ENCODE assay signal across 35 cellular contexts in the genomic region with DNA sequence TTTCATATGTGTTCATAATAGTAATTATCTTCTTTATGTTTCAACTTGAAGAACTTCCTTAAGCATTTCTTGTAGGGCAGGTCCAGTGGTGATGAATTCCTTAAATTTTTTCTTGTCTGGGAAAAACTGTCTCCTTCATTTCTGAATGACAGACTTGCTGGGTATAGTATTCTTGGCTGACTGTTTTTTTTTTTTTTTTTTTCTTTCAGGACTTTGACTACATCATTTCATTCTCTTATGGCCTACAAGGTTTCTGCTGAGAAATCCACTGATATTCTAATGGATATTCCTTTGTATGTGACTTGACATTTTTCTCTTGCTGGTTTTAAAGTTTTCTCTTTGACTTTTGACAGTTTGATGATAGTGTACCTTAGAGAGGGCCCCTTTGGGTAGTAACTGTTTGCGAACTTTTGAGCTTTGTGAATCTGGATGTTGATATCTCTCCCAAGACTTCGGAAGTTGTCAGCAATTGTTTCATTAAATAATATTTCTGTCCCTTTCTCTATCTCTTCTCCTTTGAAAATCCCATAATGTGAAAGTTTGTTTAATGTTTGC. TPM values are rescaled to one million over a fixed set of nuclear protein-coding genes. Genes with fewer than 3 reads are reported as not detected.
"Had no signal": no experiment of that assay in that cellular context is flagged by ENCODE, and none has a peak within 500 bp of the region (broad histone marks: within the 10 kb centered on the region; RNA-seq: fewer than 3 reads in every experiment).

No MANE protein-coding gene starts in this region.

- H3K9me3 Mint-ChIP-seq: activated CD4-positive, alpha-beta T cell treated with anti-CD3 and anti-CD28 coated beads, Interleukin-2, amount 10 ng/mL, durations not matched to agents 24 days and 14 days had no signal

- H3K27me3 Mint-ChIP-seq: activated B cell treated with CpG ODN at 0.5 μM for 24 hours; activated CD4-positive, alpha-beta memory T cell treated with anti-CD3 and anti-CD28 coated beads for 36 hours; activated CD4-positive, alpha-beta T cell treated with anti-CD3 and anti-CD28 coated beads, Interleukin-2, amount 10 ng/mL, durations not matched to agents 24 days and 14 days; activated CD8-positive, alpha-beta T cell treated with anti-CD3 and anti-CD28 coated beads for 36 hours; activated naive CD8-positive, alpha-beta T cell treated with anti-CD3 and anti-CD28 coated beads for 36 hours; activated T-helper 17 cell treated with anti-CD3 and anti-CD28 coated beads, Interleukin-2, amount 50 U/mL, for 72 hours; brain had no signal

- H3K27me3 ChIP-seq: adrenal gland, cardiac muscle cell had no signal

- H3K4me3 ChIP-seq: adrenal gland, cardiac muscle cell had no signal

- FAIRE-seq: bronchial epithelial cell, TTC549 had no signal

- H3K4me3 Mint-ChIP-seq: activated B cell treated with CpG ODN at 0.5 μM for 24 hours; activated CD4-positive, alpha-beta memory T cell treated with anti-CD3 and anti-CD28 coated beads for 36 hours; activated CD4-positive, alpha-beta T cell treated with anti-CD3 and anti-CD28 coated beads, Interleukin-2, amount 10 ng/mL, durations not matched to agents 24 days and 14 days; activated CD8-positive, alpha-beta T cell treated with anti-CD3 and anti-CD28 coated beads for 36 hours; activated naive CD4-positive, alpha-beta T cell treated with anti-CD3 and anti-CD28 coated beads for 36 hours; activated naive CD8-positive, alpha-beta T cell treated with anti-CD3 and anti-CD28 coated beads for 36 hours; activated T-cell treated with anti-CD3 and anti-CD28 coated beads, Interleukin-2, amount 50 U/mL, for 4 hours; activated T-cell treated with anti-CD3 and anti-CD28 coated beads, Interleukin-2, amount 50 U/mL, for 72 hours; activated T-helper 1 cell treated with anti-CD3 and anti-CD28 coated beads, Interleukin-12 subunit alpha, Interleukin-12 subunit beta, Interleukin-2, Interleukin-4 antibody, amounts not matched to agents 30 ng/mL and 10 ng/mL and 1 ng/mL, durations not matched to agents 14 hours and 24 hours and 36 hours; activated T-helper 17 cell treated with anti-CD3 and anti-CD28 coated beads, Interleukin-2, amount 50 U/mL, for 72 hours; brain; T-helper 1 cell treated with Interleukin-12 subunit alpha and Interleukin-12 subunit beta and Interleukin-4 antibody, amounts not matched to agents 30 μg/mL and 1 μg/mL, for 36 hours; T-helper 2 cell treated with Interferon-gamma antibody and Interleukin-4, amounts not matched to agents 5 μg/mL and 100 μg/mL, for 36 hours had no signal

- H3K36me3 Mint-ChIP-seq: brain had no signal

- H3K4me1 Mint-ChIP-seq: activated B cell treated with CpG ODN at 0.5 μM for 24 hours; activated CD4-positive, alpha-beta T cell treated with anti-CD3 and anti-CD28 coated beads, Interleukin-2, amount 10 ng/mL, durations not matched to agents 24 days and 14 days; activated naive CD8-positive, alpha-beta T cell treated with anti-CD3 and anti-CD28 coated beads for 36 hours; activated T-helper 17 cell treated with anti-CD3 and anti-CD28 coated beads, Interleukin-2, amount 50 U/mL, for 72 hours; brain had no signal

- H3K36me3 ChIP-seq: adrenal gland, cardiac muscle cell had no signal

- H3K27ac ChIP-seq: adrenal gland, cardiac muscle cell, VCaP had no signal

- H3K27ac Mint-ChIP-seq: activated B cell treated with CpG ODN at 0.5 μM for 24 hours; activated CD4-positive, alpha-beta memory T cell treated with anti-CD3 and anti-CD28 coated beads for 36 hours; activated CD4-positive, alpha-beta T cell treated with anti-CD3 and anti-CD28 coated beads, Interleukin-2, amount 10 ng/mL, durations not matched to agents 24 days and 14 days; activated CD8-positive, alpha-beta T cell treated with anti-CD3 and anti-CD28 coated beads for 36 hours; activated naive CD4-positive, alpha-beta T cell treated with anti-CD3 and anti-CD28 coated beads for 36 hours; activated naive CD4-positive, alpha-beta T cell treated with anti-CD3 and anti-CD28 coated beads, Interleukin-2, amount 50 U/mL, for 72 hours; activated T-cell treated with anti-CD3 and anti-CD28 coated beads, Interleukin-2, amount 50 U/mL, for 72 hours; activated T-helper 1 cell treated with anti-CD3 and anti-CD28 coated beads, Interleukin-12 subunit alpha, Interleukin-12 subunit beta, Interleukin-2, Interleukin-4 antibody, amounts not matched to agents 30 ng/mL and 10 ng/mL and 1 ng/mL, durations not matched to agents 14 hours and 24 hours and 36 hours; activated T-helper 17 cell treated with anti-CD3 and anti-CD28 coated beads, Interleukin-2, amount 50 U/mL, for 72 hours; brain; T-helper 1 cell treated with Interleukin-12 subunit alpha and Interleukin-12 subunit beta and Interleukin-4 antibody, amounts not matched to agents 30 μg/mL and 1 μg/mL, for 36 hours; T-helper 2 cell treated with Interferon-gamma antibody and Interleukin-4, amounts not matched to agents 5 μg/mL and 100 μg/mL, for 36 hours had no signal

- DNase-seq: activated B cell treated with CpG ODN at 0.5 μM for 24 hours; activated CD4-positive, alpha-beta memory T cell treated with anti-CD3 and anti-CD28 coated beads for 36 hours; activated CD4-positive, alpha-beta T cell treated with anti-CD3 and anti-CD28 coated beads for 4 hours; activated CD4-positive, alpha-beta T cell treated with anti-CD3 and anti-CD28 coated beads, Interleukin-2, amount 10 ng/mL, durations not matched to agents 24 days and 14 days; activated CD4-positive, alpha-beta T cell treated with anti-CD3 and anti-CD28 coated beads, Interleukin-2, amount 50 U/mL, for 1 hour; activated CD4-positive, alpha-beta T cell treated with anti-CD3 and anti-CD28 coated beads, Interleukin-2, amount 50 U/mL, for 4 hours; activated CD4-positive, CD25-positive, alpha-beta regulatory T cell treated with anti-CD3 and anti-CD28 coated beads, Interleukin-2, amount 50 U/mL, for 72 hours; activated CD8-positive, alpha-beta memory T cell treated with anti-CD3 and anti-CD28 coated beads, Interleukin-2, amount 50 U/mL, for 4 hours; activated CD8-positive, alpha-beta T cell treated with anti-CD3 and anti-CD28 coated beads for 36 hours; activated effector memory CD4-positive, alpha-beta T cell treated with anti-CD3 and anti-CD28 coated beads, Interleukin-2, amount 50 U/mL, for 16 hours; activated gamma-delta T cell treated with Interleukin-2 at 50 U/mL for 16 hours; activated naive CD4-positive, alpha-beta T cell; activated naive CD4-positive, alpha-beta T cell treated with anti-CD3 and anti-CD28 coated beads for 36 hours; activated naive CD4-positive, alpha-beta T cell treated with anti-CD3 and anti-CD28 coated beads, Interleukin-2, amount 50 U/mL, for 16 hours; activated naive CD8-positive, alpha-beta T cell treated with anti-CD3 and anti-CD28 coated beads for 36 hours; activated T-cell treated with anti-CD3 and anti-CD28 coated beads for 4 hours; activated T-cell treated with anti-CD3 and anti-CD28 coated beads, Interleukin-2, amount 50 U/mL, for 1 hour; activated T-cell treated with anti-CD3 and anti-CD28 coated beads, Interleukin-2, amount 50 U/mL, for 4 hours; activated T-cell treated with anti-CD3 and anti-CD28 coated beads, Interleukin-2, amount 50 U/mL, for 72 hours; adrenal gland; amniotic stem cell; aorta; central memory CD4-positive, alpha-beta T cell; T-helper 2 cell; T-helper 9 cell had no signal

- H3K4me1 ChIP-seq: adrenal gland had no signal

RNA-seq across cellular contexts. Expression of a gene that starts 54.2 kb away (rescaled TPM):
- total RNA-seq: activated B cell treated with CpG ODN at 0.5 μM for 24 hours had no signal
